1 cellular context compared by ENCODE assay signal in the genomic region with DNA sequence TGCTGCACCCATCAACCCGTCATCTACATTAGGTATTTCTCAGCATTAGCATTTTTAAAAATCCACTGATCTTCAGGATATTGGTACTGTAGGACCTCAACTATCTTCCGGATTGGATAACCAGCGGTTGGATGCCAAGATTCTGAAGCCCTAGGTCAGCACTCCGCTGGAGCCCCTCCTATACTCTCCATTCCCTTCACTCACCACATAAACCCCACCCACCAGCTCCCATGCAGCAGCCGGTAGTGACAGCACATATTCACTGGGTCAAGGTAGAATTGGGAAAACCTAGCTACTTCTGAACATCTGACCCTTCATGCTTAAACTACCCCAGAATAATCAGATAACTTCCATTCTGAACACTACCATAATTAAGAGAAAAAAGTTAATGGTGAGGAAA.
TF ChIP-seq lines count a peak whose summit lies in the region.

No MANE protein-coding gene starts in this region.

TF ChIP-seq in HepG2, 621 proteins besides CTCF, POLR2A, EP300 and RAD21 (continued from another document):
- TF ChIP-seq, protein P1, sequence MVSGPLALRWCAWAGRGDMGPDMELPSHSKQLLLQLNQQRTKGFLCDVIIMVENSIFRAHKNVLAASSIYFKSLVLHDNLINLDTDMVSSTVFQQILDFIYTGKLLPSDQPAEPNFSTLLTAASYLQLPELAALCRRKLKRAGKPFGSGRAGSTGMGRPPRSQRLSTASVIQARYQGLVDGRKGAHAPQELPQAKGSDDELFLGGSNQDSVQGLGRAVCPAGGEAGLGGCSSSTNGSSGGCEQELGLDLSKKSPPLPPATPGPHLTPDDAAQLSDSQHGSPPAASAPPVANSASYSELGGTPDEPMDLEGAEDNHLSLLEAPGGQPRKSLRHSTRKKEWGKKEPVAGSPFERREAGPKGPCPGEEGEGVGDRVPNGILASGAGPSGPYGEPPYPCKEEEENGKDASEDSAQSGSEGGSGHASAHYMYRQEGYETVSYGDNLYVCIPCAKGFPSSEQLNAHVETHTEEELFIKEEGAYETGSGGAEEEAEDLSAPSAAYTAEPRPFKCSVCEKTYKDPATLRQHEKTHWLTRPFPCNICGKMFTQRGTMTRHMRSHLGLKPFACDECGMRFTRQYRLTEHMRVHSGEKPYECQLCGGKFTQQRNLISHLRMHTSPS (CRISPR knock-in tag; IDR thresholded peaks at IDR 0.05; ENCODE audit: low read depth), result no peak
- TF ChIP-seq CBFB (CRISPR knock-in tag; IDR thresholded peaks at IDR 0.05), result no peak
